ENCODE assay signal across 1 cellular context in genomic region chr2:179991344-179991743, GRCh38.
TF ChIP-seq lines count a peak whose summit lies in the region.

No MANE protein-coding gene starts in this region.

TF ChIP-seq in IMR-90, 13 proteins besides CTCF, POLR2A, EP300 and RAD21:
- TF ChIP-seq BHLHE40 (IDR thresholded peaks at IDR 0.05; ENCODE audit: low read depth, low read length): no peak
- no peak for TF ChIP-seq MAZ (IDR thresholded peaks at IDR 0.05; ENCODE audit: borderline replicate concordance, low read depth, low read length)
- no peak for TF ChIP-seq CHD1 (IDR thresholded peaks at IDR 0.05; ENCODE audit: low read depth, low read length)
- TF ChIP-seq FOS (IDR thresholded peaks at IDR 0.05; ENCODE audit: low read depth, low read length): no peak
- no peak for TF ChIP-seq RCOR1 (IDR thresholded peaks at IDR 0.05; ENCODE audit: insufficient replicate concordance, low read length)
- TF ChIP-seq SMC3 (IDR thresholded peaks at IDR 0.05; ENCODE audit: low read depth, low read length): no peak
- TF ChIP-seq CEBPB (IDR thresholded peaks at IDR 0.05; ENCODE audit: low read depth, low read length): no peak
- TF ChIP-seq ELK1 (IDR thresholded peaks at IDR 0.05; ENCODE audit: borderline replicate concordance, low read depth, low read length): no peak
- TF ChIP-seq MXI1 (IDR thresholded peaks at IDR 0.05; ENCODE audit: borderline replicate concordance, low read depth, low read length): no peak
- no peak for TF ChIP-seq MAFK (IDR thresholded peaks at IDR 0.05; ENCODE audit: low read depth, low read length)
TF ChIP-seq in IMR-90: peak in this region for 0.
